ENCODE assay signal across 28 cellular contexts in the genomic region with DNA sequence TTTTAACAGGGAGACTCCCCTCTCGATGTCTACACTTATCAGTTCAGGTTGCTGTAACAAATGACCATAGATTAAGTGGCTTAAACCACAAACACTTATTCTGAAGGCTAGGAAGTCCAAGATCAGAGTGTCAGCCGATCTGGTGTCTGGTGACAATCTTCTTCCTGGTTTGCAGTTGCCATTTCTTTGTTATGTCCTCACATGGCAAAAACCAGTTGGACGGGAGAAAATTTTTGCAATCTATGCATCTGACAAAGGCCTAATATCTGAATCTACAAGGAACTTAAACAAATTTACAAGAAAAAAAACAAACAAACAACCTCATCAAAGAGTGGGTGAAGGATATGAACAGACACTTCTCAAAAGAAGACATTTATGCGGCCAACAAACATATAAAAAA.
"Had no signal": no experiment of that assay in that cellular context is flagged by ENCODE, and none has a peak within 500 bp of the region (broad histone marks: within the 10 kb centered on the region; RNA-seq: fewer than 3 reads in every experiment).

No MANE protein-coding gene starts in this region.

- H3K27me3 ChIP-seq: ascending aorta had no signal

- H3K4me1 ChIP-seq: ascending aorta had no signal

- H3K4me3 ChIP-seq: ascending aorta had no signal

- ATAC-seq: activated CD8-positive, alpha-beta memory T cell treated with anti-CD3 and anti-CD28 coated beads, Interleukin-2, amount 10 ng/mL, durations not matched to agents 7 days and 5 days; PC-3 had no signal

- H3K27ac ChIP-seq: ascending aorta, KMS-11, WERI-Rb-1 had no signal

- DNase-seq: activated CD4-positive, alpha-beta memory T cell treated with anti-CD3 and anti-CD28 coated beads, Interleukin-2, amount 10 ng/mL, durations not matched to agents 7 days and 5 days; activated CD4-positive, alpha-beta T cell treated with anti-CD3 and anti-CD28 coated beads for 1 hour; activated CD4-positive, alpha-beta T cell treated with anti-CD3 and anti-CD28 coated beads for 48 hours; activated CD4-positive, CD25-positive, alpha-beta regulatory T cell; activated CD8-positive, alpha-beta memory T cell treated with anti-CD3 and anti-CD28 coated beads for 24 hours; activated CD8-positive, alpha-beta memory T cell treated with anti-CD3 and anti-CD28 coated beads, Interleukin-2, amount 10 ng/mL, durations not matched to agents 7 days and 5 days; activated CD8-positive, alpha-beta memory T cell treated with anti-CD3 and anti-CD28 coated beads, Interleukin-2, amount 50 U/mL, for 48 hours; activated effector memory CD4-positive, alpha-beta T cell treated with anti-CD3 and anti-CD28 coated beads, Interleukin-2, amount 50 U/mL, for 16 hours; activated naive CD4-positive, alpha-beta T cell; activated naive CD8-positive, alpha-beta T cell treated with anti-CD3 and anti-CD28 coated beads, Interleukin-2, amount 10 ng/mL, durations not matched to agents 7 days and 5 days; activated T-cell treated with anti-CD3 and anti-CD28 coated beads, Interleukin-2, amount 50 U/mL, for 48 hours; NCI-H146; NCI-H187; NCI-H2029 treated with DMSO at 0.1 percent for 48 hours; NCI-H2107; NCI-H2171; NCI-H524; NCI-H82; PC-3; Right ventricle myocardium superior; SW 1271; T-helper 1 cell; T-helper 2 cell; T-helper 9 cell; WERI-Rb-1 had no signal

- H3K36me3 ChIP-seq: ascending aorta, WERI-Rb-1 had no signal

- H3K9ac ChIP-seq: KMS-11 had no signal

- H3K9me3 ChIP-seq: ascending aorta had no signal

- H3K4me1 Mint-ChIP-seq: activated CD4-positive, alpha-beta memory T cell treated with anti-CD3 and anti-CD28 coated beads, Interleukin-2, amount 10 ng/mL, durations not matched to agents 7 days and 5 days; activated CD8-positive, alpha-beta memory T cell treated with anti-CD3 and anti-CD28 coated beads, Interleukin-2, amount 10 ng/mL, durations not matched to agents 7 days and 5 days; activated naive CD8-positive, alpha-beta T cell treated with anti-CD3 and anti-CD28 coated beads, Interleukin-2, amount 10 ng/mL, durations not matched to agents 7 days and 5 days had no signal

- H3K27ac Mint-ChIP-seq: activated CD4-positive, alpha-beta memory T cell treated with anti-CD3 and anti-CD28 coated beads, Interleukin-2, amount 10 ng/mL, durations not matched to agents 7 days and 5 days; activated CD8-positive, alpha-beta memory T cell treated with anti-CD3 and anti-CD28 coated beads, Interleukin-2, amount 10 ng/mL, durations not matched to agents 7 days and 5 days; activated naive CD4-positive, alpha-beta T cell treated with anti-CD3 and anti-CD28 coated beads, Interleukin-2, amount 50 U/mL, for 24 hours; activated naive CD8-positive, alpha-beta T cell treated with anti-CD3 and anti-CD28 coated beads, Interleukin-2, amount 10 ng/mL, durations not matched to agents 7 days and 5 days had no signal

- H3K4me3 Mint-ChIP-seq: activated CD4-positive, alpha-beta memory T cell treated with anti-CD3 and anti-CD28 coated beads, Interleukin-2, amount 10 ng/mL, durations not matched to agents 7 days and 5 days; activated CD8-positive, alpha-beta memory T cell treated with anti-CD3 and anti-CD28 coated beads, Interleukin-2, amount 10 ng/mL, durations not matched to agents 7 days and 5 days; activated naive CD4-positive, alpha-beta T cell treated with anti-CD3 and anti-CD28 coated beads, Interleukin-2, amount 50 U/mL, for 24 hours; activated naive CD8-positive, alpha-beta T cell treated with anti-CD3 and anti-CD28 coated beads, Interleukin-2, amount 10 ng/mL, durations not matched to agents 7 days and 5 days had no signal

- H3K9me3 Mint-ChIP-seq: activated CD4-positive, alpha-beta memory T cell treated with anti-CD3 and anti-CD28 coated beads, Interleukin-2, amount 10 ng/mL, durations not matched to agents 7 days and 5 days; activated naive CD4-positive, alpha-beta T cell treated with anti-CD3 and anti-CD28 coated beads, Interleukin-2, amount 50 U/mL, for 24 hours had no signal

- H3K4me2 ChIP-seq: KMS-11 had no signal

- H3K36me3 Mint-ChIP-seq: activated CD8-positive, alpha-beta memory T cell treated with anti-CD3 and anti-CD28 coated beads, Interleukin-2, amount 10 ng/mL, durations not matched to agents 7 days and 5 days; activated naive CD4-positive, alpha-beta T cell treated with anti-CD3 and anti-CD28 coated beads, Interleukin-2, amount 50 U/mL, for 24 hours had no signal
